In the genomic region with DNA sequence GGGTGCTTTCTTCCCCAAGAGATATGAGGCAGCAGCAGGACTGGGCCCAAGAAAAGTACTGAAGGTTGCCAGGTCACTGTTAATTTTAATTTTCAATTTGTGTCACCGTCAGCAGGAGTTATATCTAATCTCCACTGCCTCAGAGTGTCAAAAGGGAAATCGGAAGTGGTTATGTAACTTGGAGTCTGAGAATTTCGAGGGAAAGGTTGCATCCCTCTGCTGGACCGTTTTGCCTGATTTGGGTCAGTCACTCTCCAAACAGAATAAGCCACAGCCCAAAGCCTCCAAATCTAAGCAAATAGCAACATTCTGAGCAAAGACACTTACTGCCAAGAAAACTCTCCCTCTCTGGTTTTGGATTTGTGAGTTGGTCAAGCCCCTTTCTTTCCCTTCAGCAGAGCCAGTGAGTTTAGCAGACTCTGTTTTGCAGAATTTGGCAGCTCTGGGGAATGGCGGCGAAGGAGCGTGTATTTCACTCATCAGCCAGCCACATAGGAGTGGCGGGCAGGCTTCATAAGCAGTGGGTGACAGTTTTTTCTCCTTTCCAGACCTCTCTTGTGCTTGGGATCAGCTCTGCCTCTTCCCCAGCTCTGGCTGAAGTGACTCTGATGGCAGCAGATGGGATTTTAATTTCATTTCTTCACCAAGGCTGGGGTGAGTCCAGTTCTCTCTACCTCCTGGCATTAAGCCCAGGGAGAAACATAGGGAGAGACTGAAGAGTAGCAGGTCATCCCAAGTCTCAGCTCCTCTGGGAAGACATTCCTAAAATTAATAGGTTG, we compare ENCODE assay signal across 17 cellular contexts.
"Had no signal": no experiment of that assay in that cellular context is flagged by ENCODE, and none has a peak within 500 bp of the region (broad histone marks: within the 10 kb centered on the region; RNA-seq: fewer than 3 reads in every experiment).

No MANE protein-coding gene starts in this region.

- H3K36me3 ChIP-seq: heart right ventricle, left lung, ovary, suprapubic skin, upper lobe of left lung had no signal

- H3K4me1 ChIP-seq: body of pancreas, left lung, upper lobe of left lung had no signal

- ATAC-seq: body of pancreas; left lung; stimulated activated naive CD8-positive, alpha-beta T cell treated with anti-CD3 and anti-CD28 coated beads, Interleukin-15, Interleukin-2, amounts not matched to agents 100 U/mL and 50 U/mL, for 24 hours; T-cell had no signal

- H3K4me3 ChIP-seq: body of pancreas, heart right ventricle, left lung, ovary, suprapubic skin, upper lobe of left lung had no signal

- H3K9me3 ChIP-seq: body of pancreas, heart right ventricle, left lung, ovary, suprapubic skin, upper lobe of left lung had no signal

- H3K27ac ChIP-seq: body of pancreas, heart right ventricle, left lung, ovary, suprapubic skin, upper lobe of left lung had no signal

- DNase-seq: activated B cell treated with CpG ODN at 0.5 μM for 24 hours; activated CD4-positive, alpha-beta memory T cell treated with anti-CD3 and anti-CD28 coated beads for 36 hours; activated CD4-positive, alpha-beta T cell treated with anti-CD3 and anti-CD28 coated beads for 4 hours; activated naive CD8-positive, alpha-beta T cell treated with anti-CD3 and anti-CD28 coated beads, Interleukin-2, amount 10 ng/mL, durations not matched to agents 7 days and 5 days; activated T-cell treated with anti-CD3 and anti-CD28 coated beads for 4 hours; cortex of kidney; left lung; naive thymus-derived CD4-positive, alpha-beta T cell; T-cell had no signal

- H3K27me3 ChIP-seq: body of pancreas, ovary, upper lobe of left lung had no signal

- FAIRE-seq: endometrium, frontal cortex had no signal
